Comparison of ENCODE assay signal across 8 cellular contexts in the genomic region with DNA sequence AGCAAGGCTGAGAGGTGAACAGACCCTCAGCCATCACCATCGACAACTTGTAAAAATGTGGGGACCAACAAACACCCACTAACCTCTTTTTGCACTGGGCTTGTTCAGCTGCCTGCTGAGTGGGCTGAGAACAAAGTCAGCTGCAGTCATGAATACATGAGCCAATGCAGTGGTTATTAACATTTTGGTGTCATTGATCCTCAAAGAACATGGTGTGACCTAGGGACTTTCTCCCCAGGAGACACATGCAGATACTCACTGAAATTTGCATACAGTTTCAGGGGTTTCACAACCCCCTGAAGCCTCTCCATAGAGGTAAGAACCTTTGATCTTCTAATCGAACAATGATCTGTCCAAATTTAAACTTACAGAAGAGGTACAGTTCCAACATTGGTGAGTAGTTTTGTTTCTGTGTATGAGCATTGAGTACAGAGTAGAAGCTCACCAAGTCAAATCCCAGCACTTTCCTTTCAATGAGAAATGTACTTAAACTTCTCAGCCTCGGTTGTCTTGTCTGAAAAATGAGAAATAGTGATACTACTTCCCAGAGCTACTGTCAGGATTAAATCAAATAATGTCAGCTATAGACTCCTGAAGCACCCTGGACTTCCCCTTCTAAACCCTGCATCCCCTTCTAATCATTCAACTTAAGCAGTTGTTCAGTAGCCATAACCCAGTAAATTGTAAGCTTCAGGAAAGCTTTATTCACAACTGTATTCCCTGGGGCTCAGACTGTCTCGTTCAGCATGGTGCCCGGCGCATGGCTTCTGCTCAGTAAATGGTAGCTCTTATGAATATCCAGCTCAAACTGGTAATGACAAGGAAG.
DNase-seq lines count a peak whose midpoint lies in the region; ATAC-seq and FAIRE-seq lines count a peak whose summit lies in the region.

No MANE protein-coding gene starts in this region.

- H3K27me3 ChIP-seq in naive thymus-derived CD4-positive, alpha-beta T cell (ENCODE audit: control insufficient read depth in 2 of 2, insufficient read depth in 2 of 2, low read length in 2 of 2): no peaks in the 10 kb centered on the region

- H3K4me3 Mint-ChIP-seq in naive thymus-derived CD4-positive, alpha-beta T cell: peak overlapping the region in 3 of 10 donors; percentile 26 to 53 (median 39)

- peaks cover 0 to 12% (median 4%) of the 10 kb centered on the region in 5 donors for H3K36me3 Mint-ChIP-seq in naive thymus-derived CD4-positive, alpha-beta T cell

- ATAC-seq in GM18858 (IDR thresholded peaks at IDR 0.05; ENCODE audit: unreplicated experiment) (peak; percentile 88), GM21381 (IDR thresholded peaks at IDR 0.05; ENCODE audit: unreplicated experiment) (peak; percentile 72), HG03342 (IDR thresholded peaks at IDR 0.05; ENCODE audit: unreplicated experiment) (peak; percentile 82)
- no peak for ATAC-seq in naive thymus-derived CD4-positive, alpha-beta T cell

- peak overlapping the region in 5 of 9 donors; percentile 1 to 80 (median 36) for H3K27ac Mint-ChIP-seq in naive thymus-derived CD4-positive, alpha-beta T cell

- H3K4me1 Mint-ChIP-seq in naive thymus-derived CD4-positive, alpha-beta T cell: peaks cover 17 to 73% (median 45%) of the 10 kb centered on the region in 7 donors

- POLR2A ChIA-PET in naive thymus-derived CD4-positive, alpha-beta T cell (lab: Charles Lee): no interaction called here

- H3K9me3 Mint-ChIP-seq in naive thymus-derived CD4-positive, alpha-beta T cell: peaks cover 0 to 4% (median 0%) of the 10 kb centered on the region in 11 donors

- no peaks in the 10 kb centered on the region for H3K9me3 ChIP-seq in naive thymus-derived CD4-positive, alpha-beta T cell (ENCODE audit: control insufficient read depth in 2 of 3, low read length in 3 of 3)

- DNase-seq in naive thymus-derived CD4-positive, alpha-beta T cell: peak in 1 of 9 donors; percentile 25
- DNase-seq in NCI-H1417 (lab: John Stamatoyannopoulos, UW) (no peak), RCC 7860 (ENCODE audit: low spot score) (no peak), AG08396 (ENCODE audit: low spot score) (no peak), urothelium cell line (ENCODE audit: low spot score) (no peak)

- H3K27me3 Mint-ChIP-seq in naive thymus-derived CD4-positive, alpha-beta T cell: no peaks in the 10 kb centered on the region

- H3K36me3 ChIP-seq in naive thymus-derived CD4-positive, alpha-beta T cell (ENCODE audit: control insufficient read depth in 2 of 3, insufficient read depth in 3 of 3, low read length in 3 of 3): no peaks in the 10 kb centered on the region

- H3K27ac ChIP-seq in naive thymus-derived CD4-positive, alpha-beta T cell (ENCODE audit: low read depth, low read length): no peak overlapping the region

- no peak for FAIRE-seq in RCC 7860 (lab: Jason Lieb, UNC)
- FAIRE-seq in urothelium cell line (lab: Jason Lieb, UNC): no peak

- no peak overlapping the region for H3K4me3 ChIP-seq in naive thymus-derived CD4-positive, alpha-beta T cell (ENCODE audit: low read length)

- intact Hi-C loops in naive thymus-derived CD4-positive, alpha-beta T cell (cut with micrococcal nuclease): no loop called here

- CTCF ChIA-PET in naive thymus-derived CD4-positive, alpha-beta T cell (lab: Charles Lee): no interaction called here

- peaks cover 14 to 18% of the 10 kb centered on the region in 2 donors for H3K4me1 ChIP-seq in naive thymus-derived CD4-positive, alpha-beta T cell (ENCODE audit: control insufficient read depth in 2 of 2, insufficient read depth in 2 of 2, low read length in 2 of 2)
